In the genomic region with DNA sequence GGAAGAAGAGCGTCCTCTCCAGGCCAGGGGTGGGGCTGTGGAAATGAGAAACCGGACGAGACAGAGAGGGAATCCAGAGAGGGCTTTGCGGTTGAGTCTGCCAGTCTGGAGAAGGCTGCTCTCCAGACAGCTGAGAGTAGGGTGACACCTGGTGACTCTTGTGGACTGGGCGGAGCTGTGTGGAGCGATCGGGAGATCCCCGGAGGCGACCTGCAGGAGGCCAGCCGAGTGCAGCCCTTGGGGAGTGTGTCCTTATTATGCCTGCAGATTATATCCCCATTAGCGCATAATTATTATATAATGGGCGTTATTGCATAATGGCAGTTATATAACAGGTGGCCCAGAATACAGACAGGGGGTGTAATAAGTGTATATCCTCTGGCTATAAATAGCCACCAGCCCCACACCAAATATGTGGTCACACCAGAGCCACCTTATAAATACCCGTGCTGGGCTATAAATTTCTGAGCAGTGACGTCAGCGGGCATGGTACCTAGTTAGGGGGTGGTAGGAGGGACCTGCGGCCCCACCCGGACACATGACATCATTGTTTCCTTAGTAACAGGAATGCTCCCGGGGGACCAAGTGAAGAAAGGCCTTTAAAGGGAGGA, we compare ENCODE assay signal across 9 cellular contexts. TPM values are rescaled to one million over a fixed set of nuclear protein-coding genes. Genes with fewer than 3 reads are reported as not detected.
DNase-seq lines count a peak whose midpoint lies in the region; ATAC-seq, FAIRE-seq and TF ChIP-seq lines count a peak whose summit lies in the region.
"Had no signal": no experiment of that assay in that cellular context is flagged by ENCODE, and none has a peak within 500 bp of the region (broad histone marks: within the 10 kb centered on the region; RNA-seq: fewer than 3 reads in every experiment).

No MANE protein-coding gene starts in this region.

- CTCF ChIA-PET in endothelial cell of umbilical vein (lab: Charles Lee): interaction anchor here (1.2 to 2.6 kb wide), 2 partner anchors 23 to 25 kb away, joined by 5 to 14 read pairs; no protein-coding TSS in a partner anchor
- CTCF ChIA-PET in activated CD4-positive, alpha-beta T cell treated with anti-CD3 and anti-CD28 coated beads for 36 hours (lab: Charles Lee): no interaction called here

- no peaks in the 10 kb centered on the region for H3K36me3 ChIP-seq in endothelial cell of umbilical vein (ENCODE audit: control insufficient read depth in 2 of 2, extremely low read depth in 1 of 2, insufficient read depth in 2 of 2, low read length in 2 of 2)
- peaks cover 3% of the 10 kb centered on the region for H3K36me3 ChIP-seq in rectal smooth muscle tissue (ENCODE audit: control insufficient read depth, insufficient read depth, low read length)

- no peaks in the 10 kb centered on the region for H3K27me3 Mint-ChIP-seq in activated CD4-positive, alpha-beta T cell treated with anti-CD3 and anti-CD28 coated beads for 36 hours

- no TSS peak for BruUV-seq in endothelial cell of umbilical vein (replicated peaks; lab: Mats Ljungman, UMichigan)

- no peak for TF ChIP-seq POLR2A in endothelial cell of umbilical vein (IDR thresholded peaks at IDR 0.05; ENCODE audit: low read depth, low read length)

- no peak overlapping the region for H3K27ac Mint-ChIP-seq in activated CD4-positive, alpha-beta T cell treated with anti-CD3 and anti-CD28 coated beads for 36 hours

- H3K4me1 ChIP-seq in endothelial cell of umbilical vein (ENCODE audit: control insufficient read depth, extremely low read depth, insufficient read depth, low read length) (peaks cover 15% of the 10 kb centered on the region), rectal smooth muscle tissue (ENCODE audit: control insufficient read depth, insufficient read depth, low read length) (peaks cover 79% of the 10 kb centered on the region)

- no peaks in the 10 kb centered on the region for H4K20me1 ChIP-seq in endothelial cell of umbilical vein (replicated peaks; ENCODE audit: control insufficient read depth, extremely low read depth, insufficient read depth, low read length)

- FAIRE-seq in endothelial cell of umbilical vein (lab: Jason Lieb, UNC): no peak

- H3K9ac ChIP-seq in endothelial cell of umbilical vein (replicated peaks; ENCODE audit: extremely low read depth, insufficient read depth, low read length) (peak overlapping the region; percentile 41), rectal smooth muscle tissue (ENCODE audit: low read length) (no peak overlapping the region)

- no peak for TF ChIP-seq CTCF in endothelial cell of umbilical vein (IDR thresholded peaks at IDR 0.05; ENCODE audit: extremely low read depth in 1 of 2, insufficient read depth in 1 of 2, low read depth in 1 of 2, low read length in 2 of 2)

- no peak overlapping the region for H3K4me3 ChIP-seq in endothelial cell of umbilical vein (replicated peaks in 1 of 3; ENCODE audit: insufficient read depth in 1 of 3, low read depth in 1 of 3, low read length in 3 of 3)
- no peak overlapping the region for H3K4me3 ChIP-seq in rectal smooth muscle tissue (ENCODE audit: low read length)

- no peak for ATAC-seq in activated CD4-positive, alpha-beta T cell treated with anti-CD3 and anti-CD28 coated beads for 36 hours
- ATAC-seq in HG03460 (IDR thresholded peaks at IDR 0.05; ENCODE audit: unreplicated experiment): no peak

- H3K4me3 Mint-ChIP-seq in activated CD4-positive, alpha-beta T cell treated with anti-CD3 and anti-CD28 coated beads for 36 hours: no peak overlapping the region

- H3K9me3 ChIP-seq in endothelial cell of umbilical vein (replicated peaks; ENCODE audit: control insufficient read depth, insufficient read depth, low read length): no peaks in the 10 kb centered on the region

- H3K36me3 Mint-ChIP-seq in activated CD4-positive, alpha-beta T cell treated with anti-CD3 and anti-CD28 coated beads for 36 hours (ENCODE audit: low read depth): no peaks in the 10 kb centered on the region

- H3K27me3 ChIP-seq in endothelial cell of umbilical vein (ENCODE audit: control insufficient read depth in 2 of 2, insufficient read depth in 2 of 2, low read length in 2 of 2) (no peaks in the 10 kb centered on the region), rectal smooth muscle tissue (ENCODE audit: control insufficient read depth, insufficient read depth, low read length) (no peaks in the 10 kb centered on the region)

- H2AFZ ChIP-seq in endothelial cell of umbilical vein (ENCODE audit: low read depth, low read length): no peak overlapping the region

- peak overlapping the region; percentile 87 for H3K27ac ChIP-seq in endothelial cell of umbilical vein (ENCODE audit: insufficient read depth, low read depth, low read length)
- H3K27ac ChIP-seq in rectal smooth muscle tissue (ENCODE audit: low read depth, low read length): peak overlapping the region; percentile 72

- DNase-seq in ELF-1 (ENCODE audit: low read depth, low spot score) (peak; percentile 73), NCI-H345 treated with DMSO at 0.1 percent for 48 hours (lab: John Stamatoyannopoulos, UW; ENCODE audit: unreplicated experiment) (peak; percentile 14), endothelial cell of umbilical vein (ENCODE audit: low read depth, low spot score) (no peak), activated T-cell treated with anti-CD3 and anti-CD28 coated beads for 4 hours (no peak), SKM-1 treated with dmso at 0.1 percent for 144 hours (lab: John Stamatoyannopoulos, UW; ENCODE audit: unreplicated experiment) (no peak)
- no peak for DNase-seq in activated CD4-positive, alpha-beta T cell treated with anti-CD3 and anti-CD28 coated beads for 36 hours

- H3K4me2 ChIP-seq in endothelial cell of umbilical vein (ENCODE audit: insufficient read depth, low read length): peak overlapping the region; percentile 22

- peaks cover 2% of the 10 kb centered on the region for H3K4me1 Mint-ChIP-seq in activated CD4-positive, alpha-beta T cell treated with anti-CD3 and anti-CD28 coated beads for 36 hours

- intact Hi-C loops in endothelial cell of umbilical vein (cut with micrococcal nuclease): no loop called here
- intact Hi-C loops in activated CD4-positive, alpha-beta T cell treated with anti-CD3 and anti-CD28 coated beads for 36 hours (cut with DNase I, micrococcal nuclease): no loop called here

- H3K9me3 Mint-ChIP-seq in activated CD4-positive, alpha-beta T cell treated with anti-CD3 and anti-CD28 coated beads for 36 hours (ENCODE audit: low read depth): no peaks in the 10 kb centered on the region

- dilution Hi-C loops in endothelial cell of umbilical vein (cut with MboI; ENCODE audit: extremely low pct_ligation_motif_present, low sequenced_read_pairs): no loop called here

- POLR2A ChIA-PET in endothelial cell of umbilical vein (lab: Charles Lee): no interaction called here
- POLR2A ChIA-PET in activated CD4-positive, alpha-beta T cell treated with anti-CD3 and anti-CD28 coated beads for 36 hours (lab: Charles Lee): no interaction called here

- no peaks in the 10 kb centered on the region for H3K9me1 ChIP-seq in endothelial cell of umbilical vein (replicated peaks; ENCODE audit: control insufficient read depth, extremely low read depth, insufficient read depth, low read length)

- H3K79me2 ChIP-seq in endothelial cell of umbilical vein (ENCODE audit: control insufficient read depth, insufficient read depth, low read length): no peaks in the 10 kb centered on the region

TF ChIP-seq in endothelial cell of umbilical vein, 7 proteins besides CTCF, POLR2A, EP300 and RAD21:
- TF ChIP-seq JUN (IDR thresholded peaks at IDR 0.05; ENCODE audit: borderline replicate concordance, insufficient read depth, insufficient read length, low read depth) (peak; percentile 43), EZH2 (IDR thresholded peaks at IDR 0.05; ENCODE audit: borderline replicate concordance, low read depth, low read length, severe bottlenecking) (no peak)
- TF ChIP-seq, protein P1, sequence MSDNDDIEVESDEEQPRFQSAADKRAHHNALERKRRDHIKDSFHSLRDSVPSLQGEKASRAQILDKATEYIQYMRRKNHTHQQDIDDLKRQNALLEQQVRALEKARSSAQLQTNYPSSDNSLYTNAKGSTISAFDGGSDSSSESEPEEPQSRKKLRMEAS (IDR thresholded peaks at IDR 0.05; ENCODE audit: insufficient read depth, insufficient read length): no peak
TF ChIP-seq in endothelial cell of umbilical vein: peak in this region for 1.

RNA-seq across cellular contexts. Expression of a gene that starts 41.2 kb away (rescaled TPM):
- 18.7 and 37.7 TPM in 2 replicates for total RNA-seq in endothelial cell of umbilical vein
- 8.7 and 9.8 TPM in 2 replicates for polyA plus RNA-seq in endothelial cell of umbilical vein
- 11.9 and 12.6 TPM in 2 replicates for polyA plus RNA-seq in endothelial cell of umbilical vein (2011; cell fraction: cytosol; rRNA removed)
- 8.6 and 11.6 TPM in 2 replicates for polyA plus RNA-seq in endothelial cell of umbilical vein (2011; cell fraction: nucleus; rRNA removed)
- 22.4 and 30.5 TPM in 2 replicates for polyA plus RNA-seq in endothelial cell of umbilical vein (2012)
- 7.3 and 7.7 TPM in 2 replicates for polyA minus RNA-seq in endothelial cell of umbilical vein
- 1.3 TPM for polyA minus RNA-seq in endothelial cell of umbilical vein (2011; cell fraction: cytosol; rRNA and poly(A)+ RNA removed)
- polyA minus RNA-seq in endothelial cell of umbilical vein (2011; cell fraction: nucleus; rRNA and poly(A)+ RNA removed): 5.5 and 7.2 TPM in 2 replicates
- 1 to 10 TPM; 4.3 to 4.8 TPM for total RNA-seq in activated CD4-positive, alpha-beta T cell treated with anti-CD3 and anti-CD28 coated beads for 36 hours
- polyA plus RNA-seq: neural cell had no signal

Comparison
In these comparisons a context has a peak if more than half of its experiments do, and no peak if none do; other contexts are left out.
1. DNase-seq: peak in ELF-1 (single experiment) and NCI-H345 treated with DMSO at 0.1 percent for 48 hours (single experiment); none in endothelial cell of umbilical vein (single experiment), activated CD4-positive, alpha-beta T cell treated with anti-CD3 and anti-CD28 coated beads for 36 hours (single experiment), activated T-cell treated with anti-CD3 and anti-CD28 coated beads for 4 hours (single experiment) and SKM-1 treated with dmso at 0.1 percent for 144 hours (single experiment).